In the genomic region with DNA sequence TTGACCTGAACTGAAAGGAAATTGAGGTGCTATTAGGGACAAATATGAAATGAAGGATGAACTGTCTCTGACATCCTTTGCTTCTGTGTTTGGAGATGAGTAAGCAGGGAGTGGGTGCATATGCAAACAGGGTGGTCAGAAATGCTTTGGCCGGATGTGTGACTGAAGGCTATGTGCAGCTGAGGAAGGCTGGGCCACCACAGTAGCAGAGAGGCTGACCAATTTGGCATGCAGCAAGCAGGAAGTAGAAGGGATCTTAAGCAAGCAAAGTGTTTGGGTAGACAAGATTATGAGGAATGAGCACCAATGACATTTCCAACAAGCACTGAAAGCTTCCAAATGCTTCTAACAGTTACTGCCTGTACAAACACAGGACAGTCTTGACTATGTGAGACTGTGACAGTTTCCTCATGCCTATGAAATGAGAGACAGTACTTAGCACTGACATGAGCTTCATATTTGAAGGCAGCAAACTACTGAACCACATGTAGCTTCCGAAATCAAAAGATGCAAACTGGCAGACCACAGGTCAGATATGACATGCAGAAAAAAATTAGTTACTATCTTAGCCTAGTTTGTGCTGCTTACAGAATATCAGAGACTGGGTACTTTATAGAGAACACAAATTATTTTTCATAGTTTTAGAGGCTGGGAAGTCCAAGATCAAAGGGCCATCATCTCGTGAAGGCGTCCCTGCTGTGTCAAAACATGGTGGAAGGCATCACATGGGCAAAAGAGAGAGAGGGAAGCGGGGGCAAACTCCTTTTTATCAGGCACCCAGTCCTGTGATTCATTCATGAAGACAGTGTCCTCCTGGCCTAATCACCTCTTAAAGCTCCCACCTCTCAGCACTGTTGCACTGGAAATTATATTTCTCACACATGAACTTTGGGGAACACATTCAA, we compare ENCODE assay signal across 8 cellular contexts. TPM values are rescaled to one million over a fixed set of nuclear protein-coding genes. Genes with fewer than 3 reads are reported as not detected.
DNase-seq lines count a peak whose midpoint lies in the region; ATAC-seq, FAIRE-seq and TF ChIP-seq lines count a peak whose summit lies in the region.

No MANE protein-coding gene starts in this region.

- DNase-seq in GM12891 (ENCODE audit: insufficient read length, low spot score) (peak; percentile 53), HT1080 (ENCODE audit: low read depth) (peak; percentile 96), immature natural killer cell (peak; percentile 57 to 65 (median 61)), islet precursor cell (no peak), HuH-7 (ENCODE audit: low spot score) (no peak)
- peak; percentile 84 for DNase-seq in activated CD4-positive, alpha-beta memory T cell treated with anti-CD3 and anti-CD28 coated beads for 36 hours
- DNase-seq in stimulated activated naive B cell treated with anti-CD40 and anti-IgM and Interleukin-4, amounts not matched to agents 10 μg/mL and 1 μg/mL and 100 μg/mL, for 72 hours, result peak; percentile 80

- no peaks in the 10 kb centered on the region for H3K9me3 Mint-ChIP-seq in activated CD4-positive, alpha-beta memory T cell treated with anti-CD3 and anti-CD28 coated beads for 36 hours
- no peaks in the 10 kb centered on the region for H3K9me3 Mint-ChIP-seq in immature natural killer cell
- no peaks in the 10 kb centered on the region for H3K9me3 Mint-ChIP-seq in stimulated activated naive B cell treated with anti-CD40 and anti-IgM and Interleukin-4, amounts not matched to agents 10 μg/mL and 1 μg/mL and 100 μg/mL, for 72 hours

- CTCF ChIA-PET in activated CD4-positive, alpha-beta memory T cell treated with anti-CD3 and anti-CD28 coated beads for 36 hours (lab: Charles Lee), result interaction anchor here (0.7 to 0.9 kb wide), 2 partner anchors 10 to 37 kb away, joined by 3 to 4 read pairs; no protein-coding TSS in a partner anchor

- intact Hi-C loops in activated CD4-positive, alpha-beta memory T cell treated with anti-CD3 and anti-CD28 coated beads for 36 hours (cut with micrococcal nuclease), result loop anchor here (1.0 kb wide), 2 partner anchors 37 to 94 kb away; no protein-coding TSS in a partner anchor

- TF ChIP-seq POLR2A in GM12891 (IDR thresholded peaks at IDR 0.05; ENCODE audit: low read depth, low read length), result peak; percentile 73; the same call in 1 of the 2 replicates

- peaks cover 43% of the 10 kb centered on the region for H3K4me1 Mint-ChIP-seq in activated CD4-positive, alpha-beta memory T cell treated with anti-CD3 and anti-CD28 coated beads for 36 hours (ENCODE audit: low read depth)
- H3K4me1 Mint-ChIP-seq in immature natural killer cell, result peaks cover 59 to 61% of the 10 kb centered on the region in 2 donors
- peaks cover 28 to 42% of the 10 kb centered on the region in 2 donors for H3K4me1 Mint-ChIP-seq in stimulated activated naive B cell treated with anti-CD40 and anti-IgM and Interleukin-4, amounts not matched to agents 10 μg/mL and 1 μg/mL and 100 μg/mL, for 72 hours

- ATAC-seq in GM21526 (IDR thresholded peaks at IDR 0.05; ENCODE audit: low FRiP score, unreplicated experiment), result peak; percentile 69
- peak; percentile 61 to 65 for ATAC-seq in stimulated activated naive B cell treated with anti-CD40 and anti-IgM and Interleukin-4, amounts not matched to agents 10 μg/mL and 1 μg/mL and 100 μg/mL, for 72 hours (replicated peaks)

- POLR2A ChIA-PET in activated CD4-positive, alpha-beta memory T cell treated with anti-CD3 and anti-CD28 coated beads for 36 hours (lab: Charles Lee), result interaction anchor here (0.6 to 6.5 kb wide), 5 partner anchors 9 to 130 kb away, joined by 3 to 55 read pairs (median 5); partner anchors contain the start of gene SLC35F5

- H3K4me3 Mint-ChIP-seq in activated CD4-positive, alpha-beta memory T cell treated with anti-CD3 and anti-CD28 coated beads for 36 hours, result peak overlapping the region; percentile 48
- peak overlapping the region; percentile 71 to 97 (median 81) for H3K4me3 Mint-ChIP-seq in immature natural killer cell
- peak overlapping the region; percentile 65 to 66 for H3K4me3 Mint-ChIP-seq in stimulated activated naive B cell treated with anti-CD40 and anti-IgM and Interleukin-4, amounts not matched to agents 10 μg/mL and 1 μg/mL and 100 μg/mL, for 72 hours

- peak overlapping the region; percentile 90 for H3K27ac Mint-ChIP-seq in activated CD4-positive, alpha-beta memory T cell treated with anti-CD3 and anti-CD28 coated beads for 36 hours
- peak overlapping the region; percentile 94 to 99 (median 96) for H3K27ac Mint-ChIP-seq in immature natural killer cell
- peak overlapping the region; percentile 94 for H3K27ac Mint-ChIP-seq in stimulated activated naive B cell treated with anti-CD40 and anti-IgM and Interleukin-4, amounts not matched to agents 10 μg/mL and 1 μg/mL and 100 μg/mL, for 72 hours

- peaks cover 29% of the 10 kb centered on the region for H3K36me3 Mint-ChIP-seq in activated CD4-positive, alpha-beta memory T cell treated with anti-CD3 and anti-CD28 coated beads for 36 hours
- H3K36me3 Mint-ChIP-seq in immature natural killer cell, result peaks cover 0 to 3% (median 0%) of the 10 kb centered on the region in 3 donors
- H3K36me3 Mint-ChIP-seq in stimulated activated naive B cell treated with anti-CD40 and anti-IgM and Interleukin-4, amounts not matched to agents 10 μg/mL and 1 μg/mL and 100 μg/mL, for 72 hours, result peaks cover 20 to 44% of the 10 kb centered on the region in 2 donors

- peak; percentile 100 for FAIRE-seq in GM12891 (lab: Jason Lieb, UNC)

- H3K27me3 Mint-ChIP-seq in activated CD4-positive, alpha-beta memory T cell treated with anti-CD3 and anti-CD28 coated beads for 36 hours, result no peaks in the 10 kb centered on the region
- peaks cover 10 to 11% (median 11%) of the 10 kb centered on the region in 3 donors for H3K27me3 Mint-ChIP-seq in immature natural killer cell (ENCODE audit: low read depth in 3 of 3)
- H3K27me3 Mint-ChIP-seq in stimulated activated naive B cell treated with anti-CD40 and anti-IgM and Interleukin-4, amounts not matched to agents 10 μg/mL and 1 μg/mL and 100 μg/mL, for 72 hours, result no peaks in the 10 kb centered on the region

TF ChIP-seq in GM12891, 5 proteins besides CTCF, POLR2A, EP300 and RAD21:
- TF ChIP-seq POLR2AphosphoS5 (IDR thresholded peaks at IDR 0.05; ENCODE audit: low read depth, low read length) (peak; percentile 83; the same call in 1 of the 2 replicates), PAX5 (IDR thresholded peaks at IDR 0.05; ENCODE audit: insufficient read depth, low read length, severe bottlenecking) (no peak), SPI1 (IDR thresholded peaks at IDR 0.05; ENCODE audit: low read depth, low read length) (peak; percentile 26; the same call in 1 of the 2 replicates), TAF1 (IDR thresholded peaks at IDR 0.05; ENCODE audit: low read depth, low read length) (peak; percentile 46), POU2F2 (IDR thresholded peaks at IDR 0.05; ENCODE audit: low read depth, low read length) (peak; percentile 100)

RNA-seq across cellular contexts. Expression of gene ACTR3, which starts 3.2 kb away (rescaled TPM):
- polyA plus RNA-seq in GM12891 (2012; ENCODE audit: low read depth, missing spikeins), result 288 TPM
- total RNA-seq in HT1080 (2014; rRNA removed; shearing (Covaris generic)), result 293 and 373 TPM in 2 replicates
- 239 and 281 TPM in 2 replicates for polyA plus RNA-seq in HT1080 (2015; cell fraction: cytosol; rRNA removed)
- polyA plus RNA-seq in HT1080 (2015; cell fraction: nucleus; rRNA removed), result 318 and 355 TPM in 2 replicates
- total RNA-seq in activated CD4-positive, alpha-beta memory T cell treated with anti-CD3 and anti-CD28 coated beads for 36 hours, result 100 to 1,000 TPM; 653 to 668 TPM
- polyA plus RNA-seq in immature natural killer cell, result 100 to 1,000 TPM; 501 to 732 (median 726) TPM

Comparison
In these comparisons a context has a peak if more than half of its experiments do, and no peak if none do; other contexts are left out.
1. DNase-seq: peak in GM12891 (single experiment), HT1080 (single experiment), activated CD4-positive, alpha-beta memory T cell treated with anti-CD3 and anti-CD28 coated beads for 36 hours (single experiment), immature natural killer cell (3 of 3) and stimulated activated naive B cell treated with anti-CD40 and anti-IgM and Interleukin-4, amounts not matched to agents 10 μg/mL and 1 μg/mL and 100 μg/mL, for 72 hours (single experiment); none in islet precursor cell (single experiment) and HuH-7 (single experiment).
2. Peak in every context shown above with its lines, with median percentiles within 50 percentile points of each other: H3K27ac Mint-ChIP-seq and H3K4me3 Mint-ChIP-seq.